Comparison of ENCODE assay signal across 20 cellular contexts in genomic region chr1:224045556-224045955, GRCh38.
A peak's percentile ranks its signal among the peaks of the same experiment; 100 is the strongest.
DNase-seq lines count a peak whose midpoint lies in the region; ATAC-seq and TF ChIP-seq lines count a peak whose summit lies in the region.
"Had no signal": no experiment of that assay in that cellular context is flagged by ENCODE, and none has a peak within 500 bp of the region (broad histone marks: within the 10 kb centered on the region; RNA-seq: fewer than 3 reads in every experiment).

No MANE protein-coding gene starts in this region.

- no peak for ATAC-seq in GM23338
- no peak for ATAC-seq in GM21825 (IDR thresholded peaks at IDR 0.05; ENCODE audit: unreplicated experiment)
- ATAC-seq: A549; CD8-positive, alpha-beta T cell had no signal

- H3K9ac ChIP-seq in mesendoderm (ENCODE audit: low read length) = no peak overlapping the region
- H3K9ac ChIP-seq: BLaER1 treated with 17β-estradiol and CSF1 and Interleukin-3, amounts not matched to agents 10 nM and 100 nM had no signal

- H3K4me2 ChIP-seq in GM23338 (no peak overlapping the region), osteoblast (ENCODE audit: insufficient read depth, low read length) (no peak overlapping the region), mesendoderm (ENCODE audit: low read length) (no peak overlapping the region)
- H3K4me2 ChIP-seq: A549; BLaER1 treated with 17β-estradiol and CSF1 and Interleukin-3, amounts not matched to agents 10 nM and 100 nM had no signal

- TF ChIP-seq CTCF in GM23338 (conservative IDR thresholded peaks at IDR 0.05; ENCODE audit: low read depth in 2 of 2) = no peak
- no peak for TF ChIP-seq CTCF in osteoblast (IDR thresholded peaks at IDR 0.05; ENCODE audit: extremely low read depth, low read depth, low read length)

- WGBS in mesendoderm (ENCODE audit: extremely low coverage, insufficient coverage, low lambda C conversion rate) = no CpG with 5 or more reads among the region's 7 CpGs

- H3K4ac ChIP-seq in mesendoderm (ENCODE audit: low read depth, low read length) = no peak overlapping the region

- H2AK5ac ChIP-seq in mesendoderm (ENCODE audit: low read length) = no peak overlapping the region

- no peaks in the 10 kb centered on the region for H3K4me1 ChIP-seq in GM23338 (ENCODE audit: insufficient read depth)
- H3K4me1 ChIP-seq in SJCRH30 = no peaks in the 10 kb centered on the region
- H3K4me1 ChIP-seq in osteoblast (ENCODE audit: insufficient read depth, low read length) = peaks cover 2% of the 10 kb centered on the region
- H3K4me1 ChIP-seq in mesendoderm (ENCODE audit: control insufficient read depth, low read depth, low read length) = no peaks in the 10 kb centered on the region
- H3K4me1 ChIP-seq: BLaER1 treated with 17β-estradiol and CSF1 and Interleukin-3, amounts not matched to agents 10 nM and 100 nM; Caco-2 had no signal

- no peak overlapping the region for H2BK5ac ChIP-seq in mesendoderm (ENCODE audit: low read length)

- H3K9me2 ChIP-seq in GM23338 (ENCODE audit: insufficient read depth) = peaks cover 8% of the 10 kb centered on the region; the same call in 1 of the 2 replicates

- H3K23ac ChIP-seq in mesendoderm (ENCODE audit: low read length) = no peak overlapping the region

- H3K27me3 Mint-ChIP-seq in GM23338 (ENCODE audit: insufficient read depth, low read depth, poor library complexity) = no peaks in the 10 kb centered on the region

- H3K27ac ChIP-seq in GM23338 (ENCODE audit: low read depth) (no peak overlapping the region), SJCRH30 (no peak overlapping the region), osteoblast (ENCODE audit: low read depth, low read length) (no peak overlapping the region), mesendoderm (ENCODE audit: low read depth, low read length) (no peak overlapping the region)
- H3K27ac ChIP-seq: 22Rv1; A549; BLaER1 treated with 17β-estradiol and CSF1 and Interleukin-3, amounts not matched to agents 10 nM and 100 nM; C4-2B had no signal

- H3K36me3 ChIP-seq in GM23338 (ENCODE audit: insufficient read depth) (no peaks in the 10 kb centered on the region), SJCRH30 (no peaks in the 10 kb centered on the region), osteoblast (ENCODE audit: insufficient read depth, low read length) (no peaks in the 10 kb centered on the region), mesendoderm (ENCODE audit: control insufficient read depth, insufficient read depth, low read length) (no peaks in the 10 kb centered on the region)
- H3K36me3 ChIP-seq: BLaER1 treated with 17β-estradiol and CSF1 and Interleukin-3, amounts not matched to agents 10 nM and 100 nM had no signal

- H4K5ac ChIP-seq in mesendoderm (ENCODE audit: low read length) = no peak overlapping the region

- H3K4me3 Mint-ChIP-seq in GM23338 = no peak overlapping the region
- H3K4me3 Mint-ChIP-seq: B cell; CD4-positive, alpha-beta T cell; CD8-positive, alpha-beta T cell had no signal

- no peak overlapping the region for H3K56ac ChIP-seq in mesendoderm (ENCODE audit: low read length)

- no peak overlapping the region for H3K18ac ChIP-seq in mesendoderm (ENCODE audit: low read length)

- DNase-seq in GM23338 (ENCODE audit: low spot score) = peak; percentile 17
- peak; percentile 22 to 44 for DNase-seq in SJCRH30
- DNase-seq in myocyte (ENCODE audit: low read depth) = peak; percentile 64
- peak; percentile 49 for DNase-seq in osteoblast (ENCODE audit: insufficient read length, low spot score, missing footprints)
- no peak for DNase-seq in LoVo (ENCODE audit: low spot score)
- no peak for DNase-seq in mesendoderm
- no peak for DNase-seq in activated T-cell treated with anti-CD3 and anti-CD28 coated beads for 4 hours
- DNase-seq: AML-193; Caco-2; Calu3; CD4-positive, alpha-beta T cell; CD8-positive, alpha-beta T cell; DMS79 treated with DMSO at 0.1 percent for 48 hours; GF-D8 had no signal

- H3K9me3 ChIP-seq in SJCRH30 (replicated peaks) = 0 out of 2 replicates have a peak, but pooled peaks cover 2% of the 10 kb centered on the region
- no peaks in the 10 kb centered on the region for H3K9me3 ChIP-seq in osteoblast (ENCODE audit: low read depth, low read length)
- H3K9me3 ChIP-seq: A549, Caco-2 had no signal

- no peaks in the 10 kb centered on the region for H3F3A ChIP-seq in GM23338 (replicated peaks; ENCODE audit: low read depth)

- 0 out of 3 replicates have a peak, but pooled peaks cover 4% of the 10 kb centered on the region for H3K36me3 Mint-ChIP-seq in GM23338 (ENCODE audit: low read depth)
- H3K36me3 Mint-ChIP-seq: CD8-positive, alpha-beta T cell had no signal

- H3K27ac Mint-ChIP-seq in GM23338 = no peak overlapping the region
- H3K27ac Mint-ChIP-seq: B cell; CD4-positive, alpha-beta T cell; CD8-positive, alpha-beta T cell had no signal

- H3K79me2 ChIP-seq in GM23338 (replicated peaks; ENCODE audit: insufficient read depth) (no peaks in the 10 kb centered on the region), osteoblast (ENCODE audit: insufficient read depth, low read length) (no peaks in the 10 kb centered on the region), mesendoderm (ENCODE audit: control insufficient read depth, insufficient read depth, low read length) (no peaks in the 10 kb centered on the region)

- H3K27me3 ChIP-seq in GM23338 (ENCODE audit: insufficient read depth) (no peaks in the 10 kb centered on the region), SJCRH30 (peaks cover 3% of the 10 kb centered on the region; the same call in 1 of the 2 replicates), osteoblast (ENCODE audit: insufficient read depth, low read length) (peaks cover 4% of the 10 kb centered on the region), mesendoderm (ENCODE audit: insufficient read depth, low read length, poor library complexity) (no peaks in the 10 kb centered on the region)
- H3K27me3 ChIP-seq: BLaER1 treated with 17β-estradiol and CSF1 and Interleukin-3, amounts not matched to agents 10 nM and 100 nM had no signal

- H3K79me1 ChIP-seq in mesendoderm (ENCODE audit: low read length) = no peaks in the 10 kb centered on the region

- H2BK15ac ChIP-seq in mesendoderm (replicated peaks; ENCODE audit: low read depth) = no peak overlapping the region

- H3K4me3 ChIP-seq in GM23338 = no peak overlapping the region
- H3K4me3 ChIP-seq in SJCRH30 = no peak overlapping the region
- no peak overlapping the region for H3K4me3 ChIP-seq in osteoblast (ENCODE audit: insufficient read depth, low read length)
- no peak overlapping the region for H3K4me3 ChIP-seq in mesendoderm (ENCODE audit: low read length)
- H3K4me3 ChIP-seq: A549; BLaER1 treated with 17β-estradiol and CSF1 and Interleukin-3, amounts not matched to agents 10 nM and 100 nM had no signal

- H3K9me3 Mint-ChIP-seq in GM23338 = 0 out of 3 replicates have a peak, but pooled peaks cover 5% of the 10 kb centered on the region
- H3K9me3 Mint-ChIP-seq: CD4-positive, alpha-beta T cell; CD8-positive, alpha-beta T cell had no signal

- H2BK120ac ChIP-seq in mesendoderm (ENCODE audit: low read depth, low read length) = no peak overlapping the region

- H2AFZ ChIP-seq in GM23338 (peak overlapping the region; percentile 70; the same call in 1 of the 2 replicates), osteoblast (ENCODE audit: low read length) (no peak overlapping the region)

- H3K4me1 Mint-ChIP-seq in GM23338 = no peaks in the 10 kb centered on the region
- H3K4me1 Mint-ChIP-seq: B cell had no signal

- H4K8ac ChIP-seq in mesendoderm (ENCODE audit: low read depth, low read length) = no peak overlapping the region

- H4K20me1 ChIP-seq in GM23338 (replicated peaks; ENCODE audit: insufficient read depth) = no peaks in the 10 kb centered on the region
- no peaks in the 10 kb centered on the region for H4K20me1 ChIP-seq in osteoblast (ENCODE audit: insufficient read depth, low read length)
- H4K20me1 ChIP-seq: BLaER1 treated with 17β-estradiol and CSF1 and Interleukin-3, amounts not matched to agents 10 nM and 100 nM had no signal

TF ChIP-seq in GM23338, 12 proteins besides CTCF, POLR2A, EP300 and RAD21 (continues in another document):
- TF ChIP-seq ETS1 (IDR thresholded peaks at IDR 0.05) (no peak), POLR2AphosphoS5 (IDR thresholded peaks at IDR 0.05; ENCODE audit: low read depth) (no peak), STAT1 (IDR thresholded peaks at IDR 0.05; ENCODE audit: unreplicated experiment) (no peak), JUNB (IDR thresholded peaks at IDR 0.05; ENCODE audit: unreplicated experiment) (no peak), CREB1 (CRISPR knock-in tag; IDR thresholded peaks at IDR 0.05; ENCODE audit: low read depth) (no peak)

Comparison
In these comparisons a context has a peak if more than half of its experiments do, and no peak if none do; other contexts are left out.
1. DNase-seq: peak in GM23338 (single experiment), SJCRH30 (2 of 2), myocyte (single experiment) and osteoblast (single experiment); none in LoVo (single experiment), mesendoderm (single experiment) and activated T-cell treated with anti-CD3 and anti-CD28 coated beads for 4 hours (single experiment).